In genomic region chr1:84298688-84299535, GRCh38 we compare ENCODE assay signal across 8 cellular contexts. TPM values are rescaled to one million over a fixed set of nuclear protein-coding genes. Genes with fewer than 3 reads are reported as not detected.
A peak's percentile ranks its signal among the peaks of the same experiment; 100 is the strongest.
DNase-seq lines count a peak whose midpoint lies in the region; ATAC-seq and TF ChIP-seq lines count a peak whose summit lies in the region.

No MANE protein-coding gene starts in this region.

- TF ChIP-seq CTCF in SU-DHL-6 (IDR thresholded peaks at IDR 0.05; ENCODE audit: insufficient read depth, low read length, poor library complexity, severe bottlenecking) (no peak), brain (conservative IDR thresholded peaks at IDR 0.05) (no peak)

- peak; percentile 43 for ATAC-seq in GM21529 (IDR thresholded peaks at IDR 0.05; ENCODE audit: unreplicated experiment)

- H3K9me3 Mint-ChIP-seq in brain, result peaks cover 5 to 26% (median 14%) of the 10 kb centered on the region in 5 experiments

- peaks cover 57% of the 10 kb centered on the region for H3K4me1 Mint-ChIP-seq in brain

- H3K27me3 ChIP-seq in HUES64 (ENCODE audit: insufficient read depth, low read length) (no peaks in the 10 kb centered on the region), SU-DHL-6 (ENCODE audit: low read length) (no peaks in the 10 kb centered on the region)

- H3K4me3 ChIP-seq in HUES64 (ENCODE audit: low read length), result peak overlapping the region; percentile 99
- H3K4me3 ChIP-seq in SU-DHL-6 (ENCODE audit: insufficient read depth, low read length, poor library complexity, severe bottlenecking), result peak overlapping the region; percentile 92
- peak overlapping the region; percentile 96 for H3K4me3 ChIP-seq in iPS-18c (ENCODE audit: insufficient read depth, low read depth, low read length)
- peak overlapping the region; percentile 83 for H3K4me3 ChIP-seq in skeletal muscle cell (ENCODE audit: low read depth, low read length)

- H3K79me2 ChIP-seq in SU-DHL-6 (ENCODE audit: insufficient read depth, low read length), result no peaks in the 10 kb centered on the region

- peak overlapping the region; percentile 98 for H3K4me2 ChIP-seq in SU-DHL-6 (ENCODE audit: low read depth, low read length, poor library complexity, severe bottlenecking)

- peaks cover 4% of the 10 kb centered on the region for H3K27me3 Mint-ChIP-seq in brain

- H3K36me3 ChIP-seq in HUES64 (ENCODE audit: insufficient read depth, low read length) (no peaks in the 10 kb centered on the region), SU-DHL-6 (ENCODE audit: low read length) (no peaks in the 10 kb centered on the region)

- peak overlapping the region; percentile 92 for H3K9ac ChIP-seq in HUES64 (ENCODE audit: low read depth, low read length)
- H3K9ac ChIP-seq in SU-DHL-6 (ENCODE audit: low read length), result peak overlapping the region; percentile 91

- H3K4me1 ChIP-seq in HUES64 (ENCODE audit: insufficient read depth, low read length), result peaks cover 43% of the 10 kb centered on the region

- peak overlapping the region; percentile 83 to 99 (median 95) for H3K27ac Mint-ChIP-seq in brain

- peak; percentile 61 for DNase-seq in ELR (ENCODE audit: low read depth)
- DNase-seq in skeletal muscle cell (ENCODE audit: low read depth), result no peak
- DNase-seq in amniotic stem cell (lab: John Stamatoyannopoulos, UW), result no peak

- no peaks in the 10 kb centered on the region for H3K36me3 Mint-ChIP-seq in brain

- H3K4me3 Mint-ChIP-seq in brain, result peak overlapping the region; percentile 87 to 96 (median 88)

- peaks cover 28% of the 10 kb centered on the region for H3F3A ChIP-seq in SU-DHL-6 (ENCODE audit: insufficient read depth)

- peaks cover 6% of the 10 kb centered on the region; the same call in 1 of the 2 replicates for H3K9me3 ChIP-seq in HUES64 (ENCODE audit: insufficient read depth, low read depth, low read length)
- H3K9me3 ChIP-seq in SU-DHL-6 (ENCODE audit: insufficient read depth, low read length), result no peaks in the 10 kb centered on the region; the same call in 1 of the 2 replicates
- H3K9me3 ChIP-seq in iPS-18c (ENCODE audit: control insufficient read depth, insufficient read depth, low read length), result no peaks in the 10 kb centered on the region

- H3K9me2 ChIP-seq in SU-DHL-6 (replicated peaks; ENCODE audit: insufficient read depth, low read length), result no peaks in the 10 kb centered on the region

- no peaks in the 10 kb centered on the region for H4K20me1 ChIP-seq in SU-DHL-6 (ENCODE audit: low read depth, low read length)

- H2AFZ ChIP-seq in SU-DHL-6 (ENCODE audit: low read depth, low read length, severe bottlenecking), result peak overlapping the region; percentile 92

- 3% methylated on average over 50 of the region's 50 CpGs for WGBS in HUES64

- H3K27ac ChIP-seq in HUES64 (ENCODE audit: low read depth, low read length) (no peak overlapping the region), SU-DHL-6 (ENCODE audit: low read depth, low read length) (peak overlapping the region; percentile 52)

RNA-seq across cellular contexts. Expression of gene SAMD13, which starts 2.6 kb away (rescaled TPM):
- polyA plus RNA-seq in HUES64 (2013, experiment 1 of 2), result 1.8 TPM
- 2.4 TPM for polyA plus RNA-seq in HUES64 (2013, experiment 2 of 2)
- 0.49 TPM for polyA plus RNA-seq in brain (ENCODE audit: insufficient read depth, low read depth, low replicate concordance)
